23 cellular contexts compared by ENCODE assay signal in genomic region chr7:85031475-85031874, GRCh38.
"Had no signal": no experiment of that assay in that cellular context is flagged by ENCODE, and none has a peak within 500 bp of the region (broad histone marks: within the 10 kb centered on the region; RNA-seq: fewer than 3 reads in every experiment).

No MANE protein-coding gene starts in this region.

- DNase-seq: immature natural killer cell; kidney; left colon; left lung; lower lobe of right lung; mucosa of descending colon; naive thymus-derived CD4-positive, alpha-beta T cell; ovary; retina; right cardiac atrium; spleen; stimulated activated CD4-positive, alpha-beta T cell treated with anti-CD3 and anti-CD28 coated beads, Interleukin-4, amount 100 ng/mL, for 24 hours; stimulated activated naive CD4-positive, alpha-beta T cell; substantia nigra; uterus had no signal

- H3K4me3 ChIP-seq: left lung, lower lobe of right lung, mucosa of descending colon, ovary, prostate gland, skin epidermis, spleen, tibial nerve, uterus had no signal

- ATAC-seq: left colon; lower lobe of right lung; mucosa of descending colon; naive thymus-derived CD4-positive, alpha-beta T cell; natural killer cell treated with Interleukin-12 subunit alpha and Interleukin-12 subunit beta and Interleukin-15 and Interleukin-18, amount 100 ng/mL, for 72 hours; right cardiac atrium; sciatic nerve; stimulated activated effector memory CD8-positive, alpha-beta T cell treated with anti-CD3 and anti-CD28 coated beads, Interleukin-12 subunit alpha, Interleukin-12 subunit beta, amount 100 ng/mL, for 72 hours had no signal

- H3K27me3 Mint-ChIP-seq: natural killer cell treated with Interleukin-12 subunit alpha and Interleukin-12 subunit beta and Interleukin-15 and Interleukin-18, amount 100 ng/mL, for 72 hours; stimulated activated naive CD8-positive, alpha-beta T cell treated with anti-CD3 and anti-CD28 coated beads, Interleukin-15, Interleukin-2, amounts not matched to agents 100 ng/mL and 50 ng/mL, for 24 hours; type B pancreatic cell had no signal

- H3K4me1 ChIP-seq: left lung, lower lobe of right lung, prostate gland, spleen, tibial nerve, uterus had no signal

- H3K9me3 ChIP-seq: left lung, lower lobe of right lung, mucosa of descending colon, ovary, prostate gland, spleen, tibial nerve, uterus had no signal

- H3K36me3 ChIP-seq: left lung, lower lobe of right lung, ovary, prostate gland, tibial nerve, uterus had no signal

- H3K27ac Mint-ChIP-seq: immature natural killer cell; naive thymus-derived CD4-positive, alpha-beta T cell; natural killer cell treated with Interleukin-12 subunit alpha and Interleukin-12 subunit beta and Interleukin-15 and Interleukin-18, amount 100 ng/mL, for 72 hours; stimulated activated effector memory CD8-positive, alpha-beta T cell treated with anti-CD3 and anti-CD28 coated beads, Interleukin-12 subunit alpha, Interleukin-12 subunit beta, amount 100 ng/mL, for 72 hours; stimulated activated naive CD8-positive, alpha-beta T cell treated with anti-CD3 and anti-CD28 coated beads, Interleukin-15, Interleukin-2, amounts not matched to agents 100 ng/mL and 50 ng/mL, for 24 hours had no signal

- H3K4me1 Mint-ChIP-seq: immature natural killer cell; naive thymus-derived CD4-positive, alpha-beta T cell; stimulated activated effector memory CD8-positive, alpha-beta T cell treated with anti-CD3 and anti-CD28 coated beads, Interleukin-12 subunit alpha, Interleukin-12 subunit beta, amount 100 ng/mL, for 72 hours had no signal

- H3K4me3 Mint-ChIP-seq: immature natural killer cell; naive thymus-derived CD4-positive, alpha-beta T cell; natural killer cell treated with Interleukin-12 subunit alpha and Interleukin-12 subunit beta and Interleukin-15 and Interleukin-18, amount 100 ng/mL, for 72 hours; stimulated activated effector memory CD8-positive, alpha-beta T cell treated with anti-CD3 and anti-CD28 coated beads, Interleukin-12 subunit alpha, Interleukin-12 subunit beta, amount 100 ng/mL, for 72 hours; stimulated activated naive CD8-positive, alpha-beta T cell treated with anti-CD3 and anti-CD28 coated beads, Interleukin-15, Interleukin-2, amounts not matched to agents 100 ng/mL and 50 ng/mL, for 24 hours; type B pancreatic cell had no signal

- H3K36me3 Mint-ChIP-seq: immature natural killer cell; naive thymus-derived CD4-positive, alpha-beta T cell; natural killer cell treated with Interleukin-12 subunit alpha and Interleukin-12 subunit beta and Interleukin-15 and Interleukin-18, amount 100 ng/mL, for 72 hours; stimulated activated effector memory CD8-positive, alpha-beta T cell treated with anti-CD3 and anti-CD28 coated beads, Interleukin-12 subunit alpha, Interleukin-12 subunit beta, amount 100 ng/mL, for 72 hours had no signal

- H3K27me3 ChIP-seq: left lung, ovary, spleen, tibial nerve, uterus had no signal

- H3K9me3 Mint-ChIP-seq: naive thymus-derived CD4-positive, alpha-beta T cell; stimulated activated naive CD8-positive, alpha-beta T cell treated with anti-CD3 and anti-CD28 coated beads, Interleukin-15, Interleukin-2, amounts not matched to agents 100 ng/mL and 50 ng/mL, for 24 hours; type B pancreatic cell had no signal

- H3K27ac ChIP-seq: left lung, lower lobe of right lung, ovary, prostate gland, skin epidermis, tibial nerve, uterus had no signal

- FAIRE-seq: kidney had no signal
